Comparison of ENCODE assay signal across 34 cellular contexts in the genomic region with DNA sequence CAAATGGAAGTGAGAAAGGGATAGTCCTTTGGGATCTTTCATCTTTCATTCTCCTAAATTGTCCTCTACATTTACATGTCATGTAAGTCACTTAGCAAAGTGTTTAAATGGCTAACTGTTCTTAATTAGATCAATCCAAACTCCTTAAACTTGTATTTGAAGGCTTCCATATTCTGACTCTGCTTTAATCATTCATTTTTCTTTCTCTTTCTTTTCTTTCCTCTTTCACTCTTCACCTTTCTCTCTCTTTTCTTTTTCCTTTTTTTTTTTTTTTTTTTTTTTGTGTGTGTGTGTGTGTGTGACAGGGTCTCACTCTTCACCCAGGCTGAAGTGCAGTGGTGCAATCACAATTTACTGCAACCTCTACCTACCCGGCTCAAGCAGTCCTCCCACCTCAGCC.
"Had no signal": no experiment of that assay in that cellular context is flagged by ENCODE, and none has a peak within 500 bp of the region (broad histone marks: within the 10 kb centered on the region; RNA-seq: fewer than 3 reads in every experiment).

No MANE protein-coding gene starts in this region.

- H3K27me3 Mint-ChIP-seq: activated CD4-positive, alpha-beta T cell treated with anti-CD3 and anti-CD28 coated beads, Interleukin-2, amount 10 ng/mL, durations not matched to agents 7 days and 5 days; activated CD8-positive, alpha-beta T cell treated with anti-CD3 and anti-CD28 coated beads for 36 hours had no signal

- H3K36me3 ChIP-seq: WERI-Rb-1 had no signal

- H3K4me3 Mint-ChIP-seq: activated B cell treated with CpG ODN at 0.5 μM for 24 hours; activated CD4-positive, alpha-beta memory T cell treated with anti-CD3 and anti-CD28 coated beads for 36 hours; activated CD4-positive, alpha-beta memory T cell treated with anti-CD3 and anti-CD28 coated beads, Interleukin-2, amount 10 ng/mL, durations not matched to agents 7 days and 5 days; activated CD4-positive, alpha-beta T cell treated with anti-CD3 and anti-CD28 coated beads for 36 hours; activated CD4-positive, alpha-beta T cell treated with anti-CD3 and anti-CD28 coated beads, Interleukin-2, amount 10 ng/mL, durations not matched to agents 24 days and 14 days; activated CD4-positive, alpha-beta T cell treated with anti-CD3 and anti-CD28 coated beads, Interleukin-2, amount 10 ng/mL, durations not matched to agents 7 days and 5 days; activated CD8-positive, alpha-beta memory T cell treated with anti-CD3 and anti-CD28 coated beads, Interleukin-2, amount 10 ng/mL, durations not matched to agents 7 days and 5 days; activated CD8-positive, alpha-beta T cell treated with anti-CD3 and anti-CD28 coated beads for 36 hours; activated CD8-positive, alpha-beta T cell treated with anti-CD3 and anti-CD28 coated beads, Interleukin-2, amount 10 ng/mL, durations not matched to agents 7 days and 5 days; T-cell; T-helper 1 cell treated with Interleukin-12 subunit alpha and Interleukin-12 subunit beta and Interleukin-4 antibody, amounts not matched to agents 30 μg/mL and 1 μg/mL, for 36 hours; T-helper 17 cell; T-helper 2 cell treated with Interferon-gamma antibody and Interleukin-4, amounts not matched to agents 5 μg/mL and 100 μg/mL, for 36 hours; WTC11 had no signal

- ATAC-seq: activated CD4-positive, alpha-beta T cell treated with anti-CD3 and anti-CD28 coated beads for 36 hours; activated CD4-positive, CD25-positive, alpha-beta regulatory T cell treated with anti-CD3 and anti-CD28 coated beads, Interleukin-2, amount 50 U/mL, for 24 hours; activated CD8-positive, alpha-beta memory T cell treated with anti-CD3 and anti-CD28 coated beads, Interleukin-2, amount 10 ng/mL, durations not matched to agents 7 days and 5 days; activated CD8-positive, alpha-beta T cell treated with anti-CD3 and anti-CD28 coated beads for 36 hours; activated CD8-positive, alpha-beta T cell treated with anti-CD3 and anti-CD28 coated beads, Interleukin-2, amount 10 ng/mL, durations not matched to agents 7 days and 5 days; T-cell; T-helper 17 cell; WTC11 had no signal

- H3K4me1 Mint-ChIP-seq: activated B cell treated with CpG ODN at 0.5 μM for 24 hours; activated CD4-positive, alpha-beta memory T cell treated with anti-CD3 and anti-CD28 coated beads, Interleukin-2, amount 10 ng/mL, durations not matched to agents 7 days and 5 days; activated CD4-positive, alpha-beta T cell treated with anti-CD3 and anti-CD28 coated beads for 36 hours; activated CD8-positive, alpha-beta memory T cell treated with anti-CD3 and anti-CD28 coated beads, Interleukin-2, amount 10 ng/mL, durations not matched to agents 7 days and 5 days; WTC11 had no signal

- H3K9me3 Mint-ChIP-seq: activated B cell treated with CpG ODN at 0.5 μM for 24 hours; activated CD4-positive, alpha-beta memory T cell treated with anti-CD3 and anti-CD28 coated beads for 36 hours; activated CD4-positive, alpha-beta memory T cell treated with anti-CD3 and anti-CD28 coated beads, Interleukin-2, amount 10 ng/mL, durations not matched to agents 7 days and 5 days; activated CD4-positive, alpha-beta T cell treated with anti-CD3 and anti-CD28 coated beads, Interleukin-2, amount 10 ng/mL, durations not matched to agents 24 days and 14 days; activated CD4-positive, alpha-beta T cell treated with anti-CD3 and anti-CD28 coated beads, Interleukin-2, amount 10 ng/mL, durations not matched to agents 7 days and 5 days; activated CD8-positive, alpha-beta T cell treated with anti-CD3 and anti-CD28 coated beads for 36 hours; T-cell; T-helper 1 cell treated with Interleukin-12 subunit alpha and Interleukin-12 subunit beta and Interleukin-4 antibody, amounts not matched to agents 30 μg/mL and 1 μg/mL, for 36 hours; T-helper 2 cell treated with Interferon-gamma antibody and Interleukin-4, amounts not matched to agents 5 μg/mL and 100 μg/mL, for 36 hours had no signal

- DNase-seq: activated B cell treated with CpG ODN at 0.5 μM for 24 hours; activated CD4-positive, alpha-beta memory T cell treated with anti-CD3 and anti-CD28 coated beads for 36 hours; activated CD4-positive, alpha-beta memory T cell treated with anti-CD3 and anti-CD28 coated beads, Interleukin-2, amount 10 ng/mL, durations not matched to agents 7 days and 5 days; activated CD4-positive, alpha-beta T cell treated with anti-CD3 and anti-CD28 coated beads for 1 hour; activated CD4-positive, alpha-beta T cell treated with anti-CD3 and anti-CD28 coated beads for 36 hours; activated CD4-positive, alpha-beta T cell treated with anti-CD3 and anti-CD28 coated beads for 4 hours; activated CD4-positive, alpha-beta T cell treated with anti-CD3 and anti-CD28 coated beads for 48 hours; activated CD4-positive, alpha-beta T cell treated with anti-CD3 and anti-CD28 coated beads, Interleukin-2, amount 10 ng/mL, durations not matched to agents 24 days and 14 days; activated CD4-positive, alpha-beta T cell treated with anti-CD3 and anti-CD28 coated beads, Interleukin-2, amount 10 ng/mL, durations not matched to agents 7 days and 5 days; activated CD4-positive, alpha-beta T cell treated with anti-CD3 and anti-CD28 coated beads, Interleukin-2, amount 50 U/mL, for 1 hour; activated CD4-positive, alpha-beta T cell treated with anti-CD3 and anti-CD28 coated beads, Interleukin-2, amount 50 U/mL, for 4 hours; activated CD4-positive, alpha-beta T cell treated with anti-CD3 and anti-CD28 coated beads, Interleukin-2, amount 50 U/mL, for 48 hours; activated CD4-positive, CD25-positive, alpha-beta regulatory T cell; activated CD4-positive, CD25-positive, alpha-beta regulatory T cell treated with anti-CD3 and anti-CD28 coated beads, Interleukin-2, amount 50 U/mL, for 72 hours; activated CD8-positive, alpha-beta memory T cell treated with anti-CD3 and anti-CD28 coated beads for 24 hours; activated CD8-positive, alpha-beta memory T cell treated with anti-CD3 and anti-CD28 coated beads, Interleukin-2, amount 10 ng/mL, durations not matched to agents 7 days and 5 days; activated CD8-positive, alpha-beta memory T cell treated with anti-CD3 and anti-CD28 coated beads, Interleukin-2, amount 50 U/mL, for 4 hours; activated CD8-positive, alpha-beta memory T cell treated with anti-CD3 and anti-CD28 coated beads, Interleukin-2, amount 50 U/mL, for 48 hours; activated CD8-positive, alpha-beta T cell treated with anti-CD3 and anti-CD28 coated beads for 36 hours; activated CD8-positive, alpha-beta T cell treated with anti-CD3 and anti-CD28 coated beads, Interleukin-2, amount 10 ng/mL, durations not matched to agents 7 days and 5 days; activated T-cell treated with anti-CD3 and anti-CD28 coated beads for 4 hours; activated T-cell treated with anti-CD3 and anti-CD28 coated beads, Interleukin-2, amount 50 U/mL, for 1 hour; T-cell; T-helper 1 cell; T-helper 17 cell; T-helper 2 cell; T-helper 9 cell; T1000; WERI-Rb-1 had no signal

- H3K27ac ChIP-seq: VCaP, WERI-Rb-1 had no signal

- H3K27ac Mint-ChIP-seq: activated B cell treated with CpG ODN at 0.5 μM for 24 hours; activated CD4-positive, alpha-beta memory T cell treated with anti-CD3 and anti-CD28 coated beads for 36 hours; activated CD4-positive, alpha-beta memory T cell treated with anti-CD3 and anti-CD28 coated beads, Interleukin-2, amount 10 ng/mL, durations not matched to agents 7 days and 5 days; activated CD4-positive, alpha-beta T cell treated with anti-CD3 and anti-CD28 coated beads for 36 hours; activated CD4-positive, alpha-beta T cell treated with anti-CD3 and anti-CD28 coated beads, Interleukin-2, amount 10 ng/mL, durations not matched to agents 24 days and 14 days; activated CD4-positive, alpha-beta T cell treated with anti-CD3 and anti-CD28 coated beads, Interleukin-2, amount 10 ng/mL, durations not matched to agents 7 days and 5 days; activated CD8-positive, alpha-beta memory T cell treated with anti-CD3 and anti-CD28 coated beads, Interleukin-2, amount 10 ng/mL, durations not matched to agents 7 days and 5 days; activated CD8-positive, alpha-beta T cell treated with anti-CD3 and anti-CD28 coated beads for 36 hours; activated CD8-positive, alpha-beta T cell treated with anti-CD3 and anti-CD28 coated beads, Interleukin-2, amount 10 ng/mL, durations not matched to agents 7 days and 5 days; T-cell; T-helper 1 cell treated with Interleukin-12 subunit alpha and Interleukin-12 subunit beta and Interleukin-4 antibody, amounts not matched to agents 30 μg/mL and 1 μg/mL, for 36 hours; T-helper 17 cell; T-helper 2 cell treated with Interferon-gamma antibody and Interleukin-4, amounts not matched to agents 5 μg/mL and 100 μg/mL, for 36 hours; WTC11 had no signal

- H3K36me3 Mint-ChIP-seq: activated CD4-positive, alpha-beta memory T cell treated with anti-CD3 and anti-CD28 coated beads for 36 hours; activated CD8-positive, alpha-beta memory T cell treated with anti-CD3 and anti-CD28 coated beads, Interleukin-2, amount 10 ng/mL, durations not matched to agents 7 days and 5 days; T-cell; WTC11 had no signal
